ENCODE assay signal across 32 cellular contexts in genomic region chr9:83233647-83234046, GRCh38.
"Had no signal": no experiment of that assay in that cellular context is flagged by ENCODE, and none has a peak within 500 bp of the region (broad histone marks: within the 10 kb centered on the region; RNA-seq: fewer than 3 reads in every experiment).

No MANE protein-coding gene starts in this region.

- H3K36me3 ChIP-seq: adrenal gland, esophagus muscularis mucosa, gastrocnemius medialis had no signal

- H3K27me3 ChIP-seq: adrenal gland, body of pancreas, foreskin keratinocyte, gastrocnemius medialis had no signal

- H3K27ac ChIP-seq: adrenal gland, body of pancreas, esophagus muscularis mucosa, foreskin keratinocyte had no signal

- H3K4me1 Mint-ChIP-seq: activated CD4-positive, alpha-beta T cell treated with anti-CD3 and anti-CD28 coated beads for 36 hours; activated CD4-positive, alpha-beta T cell treated with anti-CD3 and anti-CD28 coated beads, Interleukin-2, amount 10 ng/mL, durations not matched to agents 24 days and 14 days; activated CD8-positive, alpha-beta memory T cell treated with anti-CD3 and anti-CD28 coated beads, Interleukin-2, amount 10 ng/mL, durations not matched to agents 7 days and 5 days; activated naive CD4-positive, alpha-beta T cell treated with anti-CD3 and anti-CD28 coated beads, Interleukin-2, amount 50 U/mL, for 24 hours; activated naive CD8-positive, alpha-beta T cell treated with anti-CD3 and anti-CD28 coated beads for 36 hours; activated naive CD8-positive, alpha-beta T cell treated with anti-CD3 and anti-CD28 coated beads, Interleukin-2, amount 50 U/mL, for 24 hours; central memory CD8-positive, alpha-beta T cell had no signal

- H3K4me3 ChIP-seq: adrenal gland, body of pancreas, esophagus muscularis mucosa, gastrocnemius medialis had no signal

- H3K4me1 ChIP-seq: body of pancreas, esophagus muscularis mucosa, foreskin keratinocyte had no signal

- ATAC-seq: activated CD4-positive, alpha-beta T cell treated with anti-CD3 and anti-CD28 coated beads for 36 hours; activated CD8-positive, alpha-beta memory T cell treated with anti-CD3 and anti-CD28 coated beads, Interleukin-2, amount 10 ng/mL, durations not matched to agents 7 days and 5 days; activated CD8-positive, alpha-beta T cell treated with anti-CD3 and anti-CD28 coated beads, Interleukin-2, amount 10 ng/mL, durations not matched to agents 7 days and 5 days; activated naive CD8-positive, alpha-beta T cell treated with anti-CD3 and anti-CD28 coated beads, Interleukin-2, amount 50 U/mL, for 24 hours; body of pancreas; effector memory CD8-positive, alpha-beta T cell; foreskin keratinocyte; gastrocnemius medialis had no signal

- H3K9me3 Mint-ChIP-seq: activated CD4-positive, alpha-beta memory T cell treated with anti-CD3 and anti-CD28 coated beads for 36 hours; activated CD4-positive, alpha-beta T cell treated with anti-CD3 and anti-CD28 coated beads, Interleukin-2, amount 10 ng/mL, durations not matched to agents 24 days and 14 days; activated naive CD4-positive, alpha-beta T cell treated with anti-CD3 and anti-CD28 coated beads, Interleukin-2, amount 50 U/mL, for 24 hours; activated naive CD8-positive, alpha-beta T cell treated with anti-CD3 and anti-CD28 coated beads for 36 hours; activated naive CD8-positive, alpha-beta T cell treated with anti-CD3 and anti-CD28 coated beads, Interleukin-2, amount 50 U/mL, for 24 hours; activated T-helper 1 cell treated with anti-CD3 and anti-CD28 coated beads, Interleukin-12 subunit alpha, Interleukin-12 subunit beta, Interleukin-2, Interleukin-4 antibody, amounts not matched to agents 30 ng/mL and 10 ng/mL and 1 ng/mL, durations not matched to agents 14 hours and 24 hours and 36 hours; activated T-helper 2 cell treated with anti-CD3 and anti-CD28 coated beads, Interferon-gamma antibody, Interleukin-2, Interleukin-4, amounts not matched to agents 10 μg/mL and 5 μg/mL and 100 μg/mL, durations not matched to agents 14 hours and 24 hours and 36 hours; central memory CD8-positive, alpha-beta T cell had no signal

- H3K36me3 Mint-ChIP-seq: activated CD4-positive, alpha-beta memory T cell treated with anti-CD3 and anti-CD28 coated beads for 36 hours; activated CD8-positive, alpha-beta memory T cell treated with anti-CD3 and anti-CD28 coated beads, Interleukin-2, amount 10 ng/mL, durations not matched to agents 7 days and 5 days; activated naive CD4-positive, alpha-beta T cell treated with anti-CD3 and anti-CD28 coated beads, Interleukin-2, amount 50 U/mL, for 24 hours; activated naive CD8-positive, alpha-beta T cell treated with anti-CD3 and anti-CD28 coated beads for 36 hours had no signal

- H3K27me3 Mint-ChIP-seq: activated CD8-positive, alpha-beta memory T cell treated with anti-CD3 and anti-CD28 coated beads, Interleukin-2, amount 10 ng/mL, durations not matched to agents 7 days and 5 days; activated naive CD8-positive, alpha-beta T cell treated with anti-CD3 and anti-CD28 coated beads, Interleukin-2, amount 50 U/mL, for 24 hours; central memory CD8-positive, alpha-beta T cell; effector memory CD8-positive, alpha-beta T cell had no signal

- DNase-seq: activated CD4-positive, alpha-beta memory T cell treated with anti-CD3 and anti-CD28 coated beads for 36 hours; activated CD4-positive, alpha-beta T cell treated with anti-CD3 and anti-CD28 coated beads for 36 hours; activated CD4-positive, alpha-beta T cell treated with anti-CD3 and anti-CD28 coated beads, Interleukin-2, amount 10 ng/mL, durations not matched to agents 24 days and 14 days; activated CD4-positive, CD25-positive, alpha-beta regulatory T cell; activated CD4-positive, CD25-positive, alpha-beta regulatory T cell treated with anti-CD3 and anti-CD28 coated beads, Interleukin-2, amount 50 U/mL, for 72 hours; activated CD8-positive, alpha-beta memory T cell treated with anti-CD3 and anti-CD28 coated beads, Interleukin-2, amount 10 ng/mL, durations not matched to agents 7 days and 5 days; activated CD8-positive, alpha-beta memory T cell treated with anti-CD3 and anti-CD28 coated beads, Interleukin-2, amount 50 U/mL, for 4 hours; activated CD8-positive, alpha-beta T cell treated with anti-CD3 and anti-CD28 coated beads, Interleukin-2, amount 10 ng/mL, durations not matched to agents 7 days and 5 days; activated effector memory CD4-positive, alpha-beta T cell treated with anti-CD3 and anti-CD28 coated beads, Interleukin-2, amount 50 U/mL, for 16 hours; activated naive CD4-positive, alpha-beta T cell treated with anti-CD3 and anti-CD28 coated beads for 36 hours; activated naive CD8-positive, alpha-beta T cell treated with anti-CD3 and anti-CD28 coated beads for 36 hours; activated naive CD8-positive, alpha-beta T cell treated with anti-CD3 and anti-CD28 coated beads, Interleukin-2, amount 50 U/mL, for 24 hours; activated T-cell treated with anti-CD3 and anti-CD28 coated beads, Interleukin-2, amount 50 U/mL, for 1 hour; activated T-cell treated with anti-CD3 and anti-CD28 coated beads, Interleukin-2, amount 50 U/mL, for 48 hours; adrenal gland; amygdala; aorta; body of pancreas; cortex of kidney; dermis blood vessel endothelial cell; effector CD4-positive, alpha-beta T cell; effector memory CD8-positive, alpha-beta T cell; erythroblast; foreskin keratinocyte; gastrocnemius medialis; glutamatergic neuron; T-helper 2 cell had no signal

- H3K4me3 Mint-ChIP-seq: activated CD4-positive, alpha-beta memory T cell treated with anti-CD3 and anti-CD28 coated beads for 36 hours; activated CD4-positive, alpha-beta T cell treated with anti-CD3 and anti-CD28 coated beads for 36 hours; activated CD4-positive, alpha-beta T cell treated with anti-CD3 and anti-CD28 coated beads, Interleukin-2, amount 10 ng/mL, durations not matched to agents 24 days and 14 days; activated CD8-positive, alpha-beta memory T cell treated with anti-CD3 and anti-CD28 coated beads, Interleukin-2, amount 10 ng/mL, durations not matched to agents 7 days and 5 days; activated CD8-positive, alpha-beta T cell treated with anti-CD3 and anti-CD28 coated beads, Interleukin-2, amount 10 ng/mL, durations not matched to agents 7 days and 5 days; activated naive CD4-positive, alpha-beta T cell treated with anti-CD3 and anti-CD28 coated beads for 36 hours; activated naive CD4-positive, alpha-beta T cell treated with anti-CD3 and anti-CD28 coated beads, Interleukin-2, amount 50 U/mL, for 24 hours; activated naive CD8-positive, alpha-beta T cell treated with anti-CD3 and anti-CD28 coated beads for 36 hours; activated naive CD8-positive, alpha-beta T cell treated with anti-CD3 and anti-CD28 coated beads, Interleukin-2, amount 50 U/mL, for 24 hours; activated T-helper 1 cell treated with anti-CD3 and anti-CD28 coated beads, Interleukin-12 subunit alpha, Interleukin-12 subunit beta, Interleukin-2, Interleukin-4 antibody, amounts not matched to agents 30 ng/mL and 10 ng/mL and 1 ng/mL, durations not matched to agents 14 hours and 24 hours and 36 hours; central memory CD8-positive, alpha-beta T cell; effector memory CD8-positive, alpha-beta T cell had no signal

- H3K27ac Mint-ChIP-seq: activated CD4-positive, alpha-beta memory T cell treated with anti-CD3 and anti-CD28 coated beads for 36 hours; activated CD4-positive, alpha-beta T cell treated with anti-CD3 and anti-CD28 coated beads for 36 hours; activated CD4-positive, alpha-beta T cell treated with anti-CD3 and anti-CD28 coated beads, Interleukin-2, amount 10 ng/mL, durations not matched to agents 24 days and 14 days; activated CD8-positive, alpha-beta memory T cell treated with anti-CD3 and anti-CD28 coated beads, Interleukin-2, amount 10 ng/mL, durations not matched to agents 7 days and 5 days; activated CD8-positive, alpha-beta T cell treated with anti-CD3 and anti-CD28 coated beads, Interleukin-2, amount 10 ng/mL, durations not matched to agents 7 days and 5 days; activated naive CD4-positive, alpha-beta T cell treated with anti-CD3 and anti-CD28 coated beads for 36 hours; activated naive CD4-positive, alpha-beta T cell treated with anti-CD3 and anti-CD28 coated beads, Interleukin-2, amount 50 U/mL, for 24 hours; activated naive CD8-positive, alpha-beta T cell treated with anti-CD3 and anti-CD28 coated beads for 36 hours; activated naive CD8-positive, alpha-beta T cell treated with anti-CD3 and anti-CD28 coated beads, Interleukin-2, amount 50 U/mL, for 24 hours; activated T-helper 1 cell treated with anti-CD3 and anti-CD28 coated beads, Interleukin-12 subunit alpha, Interleukin-12 subunit beta, Interleukin-2, Interleukin-4 antibody, amounts not matched to agents 30 ng/mL and 10 ng/mL and 1 ng/mL, durations not matched to agents 14 hours and 24 hours and 36 hours; activated T-helper 2 cell treated with anti-CD3 and anti-CD28 coated beads, Interferon-gamma antibody, Interleukin-2, Interleukin-4, amounts not matched to agents 10 μg/mL and 5 μg/mL and 100 μg/mL, durations not matched to agents 14 hours and 24 hours and 36 hours; effector memory CD8-positive, alpha-beta T cell had no signal

- H3K9me3 ChIP-seq: adrenal gland, body of pancreas, esophagus muscularis mucosa, gastrocnemius medialis had no signal
